ENCODE assay signal across 15 cellular contexts in genomic region chr5:156103116-156103860, GRCh38.
"Had no signal": no experiment of that assay in that cellular context is flagged by ENCODE, and none has a peak within 500 bp of the region (broad histone marks: within the 10 kb centered on the region; RNA-seq: fewer than 3 reads in every experiment).

No MANE protein-coding gene starts in this region.

- H3K36me3 Mint-ChIP-seq: activated CD4-positive, alpha-beta memory T cell treated with anti-CD3 and anti-CD28 coated beads for 36 hours; immature natural killer cell; naive thymus-derived CD4-positive, alpha-beta T cell had no signal

- H3K27ac ChIP-seq: parathyroid adenoma, skin epidermis, thyroid gland, uterus had no signal

- H3K4me1 Mint-ChIP-seq: activated naive CD8-positive, alpha-beta T cell treated with anti-CD3 and anti-CD28 coated beads, Interleukin-2, amount 50 U/mL, for 24 hours; immature natural killer cell; naive thymus-derived CD4-positive, alpha-beta T cell had no signal

- H3K27ac Mint-ChIP-seq: activated CD4-positive, alpha-beta memory T cell treated with anti-CD3 and anti-CD28 coated beads for 36 hours; activated naive CD8-positive, alpha-beta T cell treated with anti-CD3 and anti-CD28 coated beads, Interleukin-2, amount 50 U/mL, for 24 hours; immature natural killer cell; naive thymus-derived CD4-positive, alpha-beta T cell had no signal

- H3K4me1 ChIP-seq: parathyroid adenoma, thyroid gland, uterus had no signal

- H3K4me3 ChIP-seq: skin epidermis, thyroid gland, uterus had no signal

- H3K9ac ChIP-seq: parathyroid adenoma had no signal

- H3K9me3 Mint-ChIP-seq: activated CD4-positive, alpha-beta memory T cell treated with anti-CD3 and anti-CD28 coated beads for 36 hours; activated naive CD8-positive, alpha-beta T cell treated with anti-CD3 and anti-CD28 coated beads, Interleukin-2, amount 50 U/mL, for 24 hours had no signal

- H2AFZ ChIP-seq: parathyroid adenoma had no signal

- H3K9me3 ChIP-seq: thyroid gland, uterus had no signal

- H3K27me3 ChIP-seq: thyroid gland, uterus had no signal

- ATAC-seq: activated CD4-positive, CD25-positive, alpha-beta regulatory T cell treated with anti-CD3 and anti-CD28 coated beads, Interleukin-2, amount 50 U/mL, for 24 hours; activated naive CD8-positive, alpha-beta T cell treated with anti-CD3 and anti-CD28 coated beads, Interleukin-2, amount 50 U/mL, for 24 hours; naive thymus-derived CD4-positive, alpha-beta T cell had no signal

- H3K79me2 ChIP-seq: parathyroid adenoma had no signal

- H3K36me3 ChIP-seq: thyroid gland, uterus had no signal

- H3K4me3 Mint-ChIP-seq: activated CD4-positive, alpha-beta memory T cell treated with anti-CD3 and anti-CD28 coated beads for 36 hours; activated naive CD8-positive, alpha-beta T cell treated with anti-CD3 and anti-CD28 coated beads, Interleukin-2, amount 50 U/mL, for 24 hours; immature natural killer cell; naive thymus-derived CD4-positive, alpha-beta T cell had no signal

- DNase-seq: activated CD4-positive, alpha-beta memory T cell treated with anti-CD3 and anti-CD28 coated beads for 36 hours; activated CD8-positive, alpha-beta memory T cell treated with anti-CD3 and anti-CD28 coated beads, Interleukin-2, amount 50 U/mL, for 4 hours; activated naive CD4-positive, alpha-beta T cell; activated naive CD8-positive, alpha-beta T cell treated with anti-CD3 and anti-CD28 coated beads, Interleukin-2, amount 50 U/mL, for 24 hours; central memory CD4-positive, alpha-beta T cell; cortex of kidney; effector memory CD4-positive, alpha-beta T cell; immature natural killer cell; mammary epithelial cell; naive thymus-derived CD4-positive, alpha-beta T cell; thyroid gland; uterus had no signal
